Comparison of ENCODE assay signal across 25 cellular contexts in the genomic region with DNA sequence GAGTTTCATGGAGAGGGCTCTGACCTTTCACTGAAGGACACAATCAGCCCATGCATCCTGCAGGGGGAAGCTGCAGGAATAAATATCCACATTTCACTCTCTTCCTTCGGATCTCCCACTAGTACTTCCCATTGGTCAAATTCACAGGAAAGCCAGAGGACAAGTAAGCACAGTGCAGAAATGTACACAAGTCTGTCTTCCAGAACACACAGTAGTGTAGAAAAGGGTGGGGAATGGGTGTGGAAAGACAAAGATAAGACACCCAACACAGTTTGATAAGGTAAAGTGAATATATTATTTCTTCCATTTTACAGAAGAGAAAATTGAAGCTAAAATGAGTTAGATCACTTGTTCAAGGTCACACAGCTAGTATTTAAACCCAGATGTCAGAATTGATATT.
"Had no signal": no experiment of that assay in that cellular context is flagged by ENCODE, and none has a peak within 500 bp of the region (broad histone marks: within the 10 kb centered on the region; RNA-seq: fewer than 3 reads in every experiment).

No MANE protein-coding gene starts in this region.

- DNase-seq: colonic mucosa; cortex of kidney; effector CD8-positive, alpha-beta T cell; effector memory CD8-positive, alpha-beta T cell; endodermal cell; esophagus squamous epithelium; foreskin fibroblast; foreskin melanocyte; gastrocnemius medialis; glutamatergic neuron; head of caudate nucleus; heart right ventricle; hippocampal formation; left cardiac atrium; left ventricle myocardium superior; lower lobe of right lung; mesenchymal stem cell had no signal

- H3K4me1 ChIP-seq: colonic mucosa, esophagus squamous epithelium, gastrocnemius medialis, heart right ventricle, lower lobe of right lung had no signal

- H3K4me3 Mint-ChIP-seq: dendritic cell treated with granulocyte-macrophage colony-stimulating factor and Interleukin-4, amounts not matched to agents 40 ng/mL and 50 ng/mL, for 4 days; effector memory CD8-positive, alpha-beta T cell; endodermal cell; mesothelial cell of epicardium had no signal

- H3K36me3 ChIP-seq: colonic mucosa, esophagus squamous epithelium, gastrocnemius medialis, heart right ventricle, lower lobe of right lung had no signal

- H3K27me3 ChIP-seq: colonic mucosa, esophagus squamous epithelium, gastrocnemius medialis had no signal

- H3K4me3 ChIP-seq: colonic mucosa, esophagus squamous epithelium, gastrocnemius medialis, heart right ventricle, lower lobe of right lung had no signal

- FAIRE-seq: endometrium, islet of Langerhans, keratinocyte had no signal

- H3K27ac ChIP-seq: colonic mucosa, epithelial cell of prostate, esophagus squamous epithelium, gastrocnemius medialis, heart right ventricle, lower lobe of right lung had no signal

- H3K9me3 ChIP-seq: colonic mucosa, esophagus squamous epithelium, gastrocnemius medialis, heart right ventricle, lower lobe of right lung had no signal

- H3K36me3 Mint-ChIP-seq: mesothelial cell of epicardium had no signal

- ATAC-seq: effector memory CD8-positive, alpha-beta T cell; esophagus mucosa; gastrocnemius medialis; heart right ventricle; left cardiac atrium; left lobe of liver; left ventricle myocardium superior; lower lobe of right lung had no signal

- H3K27me3 Mint-ChIP-seq: dendritic cell treated with granulocyte-macrophage colony-stimulating factor and Interleukin-4, amounts not matched to agents 40 ng/mL and 50 ng/mL, for 4 days had no signal

- H3K9me3 Mint-ChIP-seq: dendritic cell treated with granulocyte-macrophage colony-stimulating factor and Interleukin-4, amounts not matched to agents 40 ng/mL and 50 ng/mL, for 4 days; effector memory CD8-positive, alpha-beta T cell; endodermal cell had no signal

- H3K27ac Mint-ChIP-seq: dendritic cell treated with granulocyte-macrophage colony-stimulating factor and Interleukin-4, amounts not matched to agents 40 ng/mL and 50 ng/mL, for 4 days; effector memory CD8-positive, alpha-beta T cell; endodermal cell; mesothelial cell of epicardium had no signal
